21 cellular contexts compared by ENCODE assay signal in genomic region chr6:130788954-130789353, GRCh38. TPM values are rescaled to one million over a fixed set of nuclear protein-coding genes. Genes with fewer than 3 reads are reported as not detected.
A peak's percentile ranks its signal among the peaks of the same experiment; 100 is the strongest.
DNase-seq lines count a peak whose midpoint lies in the region; ATAC-seq and TF ChIP-seq lines count a peak whose summit lies in the region.
"Had no signal": no experiment of that assay in that cellular context is flagged by ENCODE, and none has a peak within 500 bp of the region (broad histone marks: within the 10 kb centered on the region; RNA-seq: fewer than 3 reads in every experiment).

No MANE protein-coding gene starts in this region.

- H3K9me3 ChIP-seq in MG63 = no peaks in the 10 kb centered on the region

- H3K4me3 ChIP-seq in MG63 = no peak overlapping the region

- H3K36me3 ChIP-seq in MG63 = no peaks in the 10 kb centered on the region

- no peaks in the 10 kb centered on the region for H3K4me1 Mint-ChIP-seq in progenitor cell of endocrine pancreas (ENCODE audit: low read depth)

- no peak for ATAC-seq in HG02571 (IDR thresholded peaks at IDR 0.05; ENCODE audit: unreplicated experiment)
- ATAC-seq: CD8-positive, alpha-beta T cell; PC-3 had no signal

- DNase-seq in DMS53 (lab: John Stamatoyannopoulos, UW) = peak; percentile 2
- no peak for DNase-seq in DMS53 treated with DMSO at 0.1 percent for 48 hours (lab: John Stamatoyannopoulos, UW; ENCODE audit: unreplicated experiment)
- peak; percentile 78 for DNase-seq in MV-4-11 (lab: John Stamatoyannopoulos, UW)
- DNase-seq in SK-MEL-5 (ENCODE audit: low read depth, low spot score) = peak; percentile 2
- no peak for DNase-seq in progenitor cell of endocrine pancreas (ENCODE audit: low spot score, unreplicated experiment)
- no peak for DNase-seq in MG63
- DNase-seq in GM13977 (ENCODE audit: low spot score) = no peak
- DNase-seq: 8988T; CD8-positive, alpha-beta T cell; EL; HFFc6; IMR-90; NCI-H1092; NCI-H1694; NCI-H226; NCI-H524 treated with DMSO at 0.1 percent for 48 hours; PC-3; T-helper 2 cell had no signal

- in situ Hi-C loops in SK-MEL-5 (cut with HindIII; ENCODE audit: low pct_unique_long_range_greater_than_20kb, low sequenced_read_pairs) (no loop called here), GM13977 (cut with MboI; ENCODE audit: low pct_unique_long_range_greater_than_20kb, low sequenced_read_pairs, unreplicated experiment) (no loop called here)

- H3K27ac Mint-ChIP-seq in progenitor cell of endocrine pancreas = no peak overlapping the region
- H3K27ac Mint-ChIP-seq: CD8-positive, alpha-beta T cell; HFFc6 had no signal

- no peaks in the 10 kb centered on the region for H3K27me3 Mint-ChIP-seq in progenitor cell of endocrine pancreas

- TF ChIP-seq CTCF in progenitor cell of endocrine pancreas (IDR thresholded peaks at IDR 0.05; ENCODE audit: unreplicated experiment) (peak; percentile 11), GM13977 (IDR thresholded peaks at IDR 0.05; ENCODE audit: extremely low read depth, insufficient read depth, missing control alignments) (no peak)

- H3K9me3 Mint-ChIP-seq in progenitor cell of endocrine pancreas (ENCODE audit: low read depth) = no peaks in the 10 kb centered on the region
- H3K9me3 Mint-ChIP-seq: CD8-positive, alpha-beta T cell; HFFc6 had no signal

- H3K27me3 ChIP-seq in MG63 = no peaks in the 10 kb centered on the region

- no peak overlapping the region for H3K4me3 Mint-ChIP-seq in progenitor cell of endocrine pancreas (ENCODE audit: low read depth)
- H3K4me3 Mint-ChIP-seq: CD8-positive, alpha-beta T cell; HFFc6 had no signal

- no peaks in the 10 kb centered on the region for H3K36me3 Mint-ChIP-seq in progenitor cell of endocrine pancreas (ENCODE audit: insufficient read depth)
- H3K36me3 Mint-ChIP-seq: CD8-positive, alpha-beta T cell had no signal

RNA-seq across cellular contexts. Expression of gene SMLR1, which starts 38.3 kb away (rescaled TPM):
- total RNA-seq in SK-MEL-5 (2014; rRNA removed; shearing (Covaris generic)) = not detected in 2 replicates
- polyA plus RNA-seq in SK-MEL-5 (2015; cell fraction: cytosol; rRNA removed) = not detected in 2 replicates
- polyA plus RNA-seq in SK-MEL-5 (2015; cell fraction: nucleus; rRNA removed) = not detected in 2 replicates
- total RNA-seq in progenitor cell of endocrine pancreas = 0.79 and 0.91 TPM in 2 replicates
- total RNA-seq in MG63 (2014; rRNA removed; shearing (Covaris generic); ENCODE audit: low replicate concordance) = not detected in 2 replicates
- total RNA-seq: CD8-positive, alpha-beta T cell; HFFc6; HT-29; IMR-90; PC-3 had no signal
- polyA plus RNA-seq: BJ, IMR-90 had no signal

Comparison
In these comparisons a context has a peak if more than half of its experiments do, and no peak if none do; other contexts are left out.
1. DNase-seq: peak in DMS53 (single experiment), MV-4-11 (single experiment) and SK-MEL-5 (single experiment); none in DMS53 treated with DMSO at 0.1 percent for 48 hours (single experiment), progenitor cell of endocrine pancreas (single experiment), MG63 (single experiment) and GM13977 (single experiment).